Comparison of ENCODE assay signal across 7 cellular contexts in the genomic region with DNA sequence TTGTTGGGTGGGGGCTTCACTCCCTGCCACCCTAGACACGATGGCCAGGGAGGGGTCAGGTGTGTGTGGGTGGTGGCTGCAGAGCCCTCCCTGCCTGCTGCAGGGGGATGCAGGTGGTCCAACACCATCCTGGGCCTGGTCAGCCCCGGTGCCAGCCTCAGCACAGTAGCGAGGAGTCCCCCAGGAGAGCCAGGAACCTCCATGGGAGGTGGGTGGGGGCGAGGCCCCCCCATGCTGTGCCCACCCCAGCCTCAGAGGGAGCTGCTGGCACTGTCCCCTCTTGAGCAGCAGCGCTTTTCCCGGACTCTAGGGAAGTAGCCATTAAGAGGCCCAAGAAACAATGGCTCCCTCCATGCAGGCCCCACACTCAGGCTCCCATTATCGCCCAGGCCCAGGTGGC. TPM values are rescaled to one million over a fixed set of nuclear protein-coding genes. Genes with fewer than 3 reads are reported as not detected.
"Had no signal": no experiment of that assay in that cellular context is flagged by ENCODE, and none has a peak within 500 bp of the region (broad histone marks: within the 10 kb centered on the region; RNA-seq: fewer than 3 reads in every experiment).

No MANE protein-coding gene starts in this region.

RNA-seq across cellular contexts. Expression of gene TEKT4, which starts 7.3 kb away (rescaled TPM):
- total RNA-seq: GM23248, GM23338, H1, H4, H7, H9, HFFc6 had no signal
- polyA plus RNA-seq: GM23248, GM23338, H1 had no signal
